19 cellular contexts compared by ENCODE assay signal in the genomic region with DNA sequence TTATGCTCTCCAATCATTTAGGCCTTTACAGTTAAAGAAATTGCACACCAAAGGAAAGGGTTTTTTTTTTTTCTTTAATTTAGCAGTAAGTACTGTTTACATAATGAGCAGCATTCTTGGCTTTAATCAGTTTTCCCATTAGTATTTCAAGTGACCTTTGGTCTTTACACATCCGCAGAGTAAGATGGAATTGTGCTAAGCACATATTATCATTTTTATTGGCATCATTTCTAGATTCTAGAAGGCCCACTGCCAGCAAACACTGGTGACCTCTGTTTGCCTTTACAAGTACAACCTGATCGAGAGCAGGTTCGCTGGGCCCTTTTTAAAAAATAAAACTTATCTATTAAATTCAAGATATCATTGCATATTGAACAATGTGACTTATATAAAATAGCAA.
"Had no signal": no experiment of that assay in that cellular context is flagged by ENCODE, and none has a peak within 500 bp of the region (broad histone marks: within the 10 kb centered on the region; RNA-seq: fewer than 3 reads in every experiment).

No MANE protein-coding gene starts in this region.

- H3K4me1 ChIP-seq: gastroesophageal sphincter, prostate gland, sigmoid colon had no signal

- H3K27me3 ChIP-seq: gastroesophageal sphincter, sigmoid colon, SJSA1, testis, upper lobe of left lung had no signal

- H3K27ac ChIP-seq: epithelial cell of prostate, gastroesophageal sphincter, prostate gland, sigmoid colon, SJSA1, testis, upper lobe of left lung had no signal

- H3K36me3 ChIP-seq: gastroesophageal sphincter, prostate gland, sigmoid colon, SJSA1, upper lobe of left lung had no signal

- ATAC-seq: effector memory CD8-positive, alpha-beta T cell; gastroesophageal sphincter; stimulated activated naive CD8-positive, alpha-beta T cell treated with anti-CD3 and anti-CD28 coated beads, Interleukin-15, amount 100 ng/mL, for 72 hours had no signal

- H3K4me3 ChIP-seq: gastroesophageal sphincter, prostate gland, sigmoid colon, SJSA1, testis, upper lobe of left lung had no signal

- DNase-seq: activated B cell treated with CpG ODN at 0.5 μM for 24 hours; activated CD4-positive, alpha-beta T cell treated with anti-CD3 and anti-CD28 coated beads, Interleukin-2, amount 50 U/mL, for 1 hour; activated CD8-positive, alpha-beta memory T cell treated with anti-CD3 and anti-CD28 coated beads for 24 hours; activated naive CD8-positive, alpha-beta T cell treated with anti-CD3 and anti-CD28 coated beads for 36 hours; amygdala; effector memory CD8-positive, alpha-beta T cell; hypothalamus; immature natural killer cell; occipital lobe; sigmoid colon; stimulated activated CD4-positive, alpha-beta T cell treated with anti-CD3 and anti-CD28 coated beads, Interleukin-1b, Interleukin-23, amount 100 ng/mL, for 48 hours; stimulated activated naive CD8-positive, alpha-beta T cell treated with anti-CD3 and anti-CD28 coated beads, Interleukin-15, amount 100 ng/mL, for 72 hours; SW 1271; testis; upper lobe of left lung had no signal

- H3K9me3 ChIP-seq: gastroesophageal sphincter, prostate gland, sigmoid colon, SJSA1, testis, upper lobe of left lung had no signal
